In the genomic region with DNA sequence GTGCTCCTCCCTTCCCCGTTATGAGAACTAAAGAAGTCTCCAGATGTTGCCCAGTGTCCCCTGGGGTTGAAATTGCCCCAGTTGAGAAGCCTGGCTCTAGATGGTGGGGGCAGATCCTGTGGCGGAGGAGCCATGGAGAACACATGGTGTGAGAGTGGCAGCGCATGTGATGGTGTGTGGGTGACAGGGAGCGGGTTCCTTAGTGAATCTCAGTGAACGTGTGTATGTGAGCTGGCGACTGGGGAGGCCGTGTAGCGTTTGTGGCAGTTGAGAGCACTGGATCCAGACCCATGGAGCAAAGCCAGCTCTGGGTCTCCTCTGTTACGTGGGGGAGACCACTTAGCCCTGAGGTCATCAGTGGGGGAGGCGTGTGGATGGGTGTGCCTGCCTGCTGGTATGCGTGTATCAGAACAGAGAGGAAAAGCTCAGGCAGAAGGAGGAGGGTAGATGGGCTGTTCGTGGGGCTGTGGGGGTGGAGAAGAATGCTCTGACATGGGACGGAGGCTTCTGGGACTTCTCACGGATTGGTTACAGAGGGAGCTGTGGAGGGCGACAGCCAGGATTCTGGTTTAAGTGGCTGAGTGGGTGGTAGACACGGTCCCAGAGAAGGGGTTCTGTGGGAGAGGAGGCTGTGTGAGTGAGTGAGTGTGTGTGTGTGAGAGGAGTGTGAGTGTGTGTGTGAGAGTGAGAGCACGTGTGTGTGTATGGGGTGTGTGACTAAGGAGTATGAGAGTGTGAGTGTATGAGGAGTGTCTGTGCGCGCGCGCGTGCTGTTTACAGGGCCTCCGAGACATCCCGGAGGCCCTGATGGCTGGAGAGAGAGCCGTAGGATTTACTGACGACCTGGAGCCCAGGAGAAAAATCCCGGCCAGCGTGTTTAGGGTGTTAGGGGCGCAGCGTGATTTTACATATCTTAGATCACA, we compare ENCODE assay signal across 15 cellular contexts.
DNase-seq lines count a peak whose midpoint lies in the region; ATAC-seq and TF ChIP-seq lines count a peak whose summit lies in the region.
"Had no signal": no experiment of that assay in that cellular context is flagged by ENCODE, and none has a peak within 500 bp of the region (broad histone marks: within the 10 kb centered on the region; RNA-seq: fewer than 3 reads in every experiment).

No MANE protein-coding gene starts in this region.

- H3K27me3 ChIP-seq in neural progenitor cell = no peaks in the 10 kb centered on the region
- no peaks in the 10 kb centered on the region for H3K27me3 ChIP-seq in spleen (replicated peaks in 1 of 7)
- H3K27me3 ChIP-seq: BE2C had no signal

- peak overlapping the region; percentile 61 for H3K4me3 Mint-ChIP-seq in HFFc6
- no peak overlapping the region for H3K4me3 Mint-ChIP-seq in neural progenitor cell
- H3K4me3 Mint-ChIP-seq: T-helper 2 cell treated with Interferon-gamma antibody and Interleukin-4, amounts not matched to agents 5 μg/mL and 100 μg/mL, for 36 hours had no signal

- no peak for ATAC-seq in GM21447 (IDR thresholded peaks at IDR 0.05; ENCODE audit: unreplicated experiment)
- ATAC-seq: left lobe of liver had no signal

- TF ChIP-seq CTCF in HFFc6 (IDR thresholded peaks at IDR 0.05) = no peak
- no peak for TF ChIP-seq CTCF in fibroblast of mammary gland (conservative IDR thresholded peaks at IDR 0.05; ENCODE audit: control insufficient read depth, insufficient read depth, low read depth, low read length)
- no peak for TF ChIP-seq CTCF in neural progenitor cell (IDR thresholded peaks at IDR 0.05)
- TF ChIP-seq CTCF in spleen (IDR thresholded peaks at IDR 0.05 in 8 of 11, conservative IDR thresholded peaks at IDR 0.05 in 3 of 11) = no peak

- no peak for TF ChIP-seq POLR2A in spleen (IDR thresholded peaks at IDR 0.05)

- peaks cover 24% of the 10 kb centered on the region for H3K4me1 Mint-ChIP-seq in HFFc6 (ENCODE audit: low read depth)
- H3K4me1 Mint-ChIP-seq in neural progenitor cell = peaks cover 16% of the 10 kb centered on the region

- H4K20me1 ChIP-seq in neural progenitor cell (ENCODE audit: low read depth) = peaks cover 6% of the 10 kb centered on the region

- H3K27me3 Mint-ChIP-seq in HFFc6 (ENCODE audit: insufficient read depth) = peaks cover 1% of the 10 kb centered on the region
- no peaks in the 10 kb centered on the region for H3K27me3 Mint-ChIP-seq in neural progenitor cell (ENCODE audit: insufficient read depth, low read depth)

- H3K27ac Mint-ChIP-seq in HFFc6 (peak overlapping the region; percentile 87), neural progenitor cell (peak overlapping the region; percentile 4)
- H3K27ac Mint-ChIP-seq: T-helper 2 cell treated with Interferon-gamma antibody and Interleukin-4, amounts not matched to agents 5 μg/mL and 100 μg/mL, for 36 hours had no signal

- 80 to 88% (median 86%) methylated on average over 30 of the region's 30 CpGs for WGBS in spleen, 5 donors

- H3K36me3 ChIP-seq in neural progenitor cell = no peaks in the 10 kb centered on the region
- H3K36me3 ChIP-seq in spleen = peaks cover 0 to 23% (median 0%) of the 10 kb centered on the region in 6 donors
- H3K36me3 ChIP-seq: BE2C had no signal

- H3F3A ChIP-seq in neural progenitor cell (ENCODE audit: low read depth) = no peaks in the 10 kb centered on the region

- H3K9me3 Mint-ChIP-seq in HFFc6 (no peaks in the 10 kb centered on the region), neural progenitor cell (no peaks in the 10 kb centered on the region)
- H3K9me3 Mint-ChIP-seq: T-helper 2 cell treated with Interferon-gamma antibody and Interleukin-4, amounts not matched to agents 5 μg/mL and 100 μg/mL, for 36 hours had no signal

- no peak overlapping the region for H3K4me3 ChIP-seq in fibroblast of mammary gland (ENCODE audit: control insufficient read depth, low read depth, low read length)
- no peak overlapping the region for H3K4me3 ChIP-seq in neural progenitor cell
- no peak overlapping the region for H3K4me3 ChIP-seq in spleen

- H3K36me3 Mint-ChIP-seq in HFFc6 (ENCODE audit: low read depth) (peaks cover 15% of the 10 kb centered on the region), neural progenitor cell (no peaks in the 10 kb centered on the region)

- no peaks in the 10 kb centered on the region for H3K9me3 ChIP-seq in neural progenitor cell (ENCODE audit: low read depth)
- no peaks in the 10 kb centered on the region for H3K9me3 ChIP-seq in spleen
- H3K9me3 ChIP-seq: BE2C had no signal

- H3K4me1 ChIP-seq in neural progenitor cell (peaks cover 13% of the 10 kb centered on the region), spleen (peaks cover 0 to 20% (median 7%) of the 10 kb centered on the region in 6 donors)
- H3K4me1 ChIP-seq: BE2C had no signal

- H3K79me2 ChIP-seq in neural progenitor cell (ENCODE audit: low read depth) = no peaks in the 10 kb centered on the region

- no peak overlapping the region for H2AFZ ChIP-seq in neural progenitor cell (replicated peaks)
- H2AFZ ChIP-seq: parathyroid adenoma had no signal

- H3K4me2 ChIP-seq in neural progenitor cell = no peak overlapping the region

- H3K9ac ChIP-seq in neural progenitor cell = no peak overlapping the region
- H3K9ac ChIP-seq: parathyroid adenoma had no signal

- H3K27ac ChIP-seq in neural progenitor cell (no peak overlapping the region), spleen (peak overlapping the region in 4 of 8 donors; percentile 14 to 58 (median 35))
- H3K27ac ChIP-seq: parathyroid adenoma had no signal

- DNase-seq in AG08396 (ENCODE audit: low spot score) (peak; percentile 25), HFFc6 (no peak), fibroblast of mammary gland (ENCODE audit: low read depth) (peak; percentile 55), neural progenitor cell (ENCODE audit: low spot score) (no peak), DMS53 treated with DMSO at 0.1 percent for 48 hours (lab: John Stamatoyannopoulos, UW; ENCODE audit: unreplicated experiment) (no peak), NCI-H774 (lab: John Stamatoyannopoulos, UW) (no peak), spleen (no peak)
- DNase-seq: BE2C, Kasumi-1, NCI-H187, NCI-H69 had no signal

- intact Hi-C loops in spleen (cut with DNase I; ENCODE audit: low total_unique reads) = no loop called here

Comparison
In these comparisons a context has a peak if more than half of its experiments do, and no peak if none do; other contexts are left out.
1. DNase-seq: peak in AG08396 (single experiment) and fibroblast of mammary gland (single experiment); none in HFFc6 (single experiment), neural progenitor cell (single experiment), DMS53 treated with DMSO at 0.1 percent for 48 hours (single experiment), NCI-H774 (single experiment) and spleen (single experiment).